In genomic region chr5:116472274-116472673, GRCh38 we compare ENCODE assay signal across 1 cellular context.
TF ChIP-seq lines count a peak whose summit lies in the region.

No MANE protein-coding gene starts in this region.

TF ChIP-seq in HCT116, 20 proteins besides CTCF, POLR2A, EP300 and RAD21 (continued from another document):
- no peak for TF ChIP-seq SRF (IDR thresholded peaks at IDR 0.05; ENCODE audit: low read depth)
- no peak for TF ChIP-seq EGR1 (IDR thresholded peaks at IDR 0.05; ENCODE audit: low read depth)
- TF ChIP-seq ZNF274 (IDR thresholded peaks at IDR 0.05; ENCODE audit: low read depth, low read length), result no peak
- no peak for TF ChIP-seq REST (IDR thresholded peaks at IDR 0.05; ENCODE audit: low read depth)
